1 cellular context compared by ENCODE assay signal in the genomic region with DNA sequence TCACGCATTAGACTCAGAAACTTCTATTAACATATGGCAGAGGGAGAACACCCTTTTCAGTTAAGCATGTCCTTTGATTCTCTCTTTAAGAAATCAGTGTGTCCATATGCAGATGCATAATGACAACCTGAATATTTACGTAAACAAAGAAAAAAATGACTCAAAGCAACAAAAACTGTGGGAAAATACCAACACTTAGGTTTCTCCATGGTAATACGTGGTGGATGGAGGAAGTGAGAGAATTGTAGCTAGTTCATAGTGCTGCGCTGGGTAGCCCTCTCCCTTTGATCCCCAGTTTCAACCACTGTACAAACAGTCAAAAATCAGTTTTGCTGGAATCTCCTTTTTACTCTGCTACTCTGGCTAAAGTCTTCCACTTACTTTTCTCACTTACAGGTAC.
TF ChIP-seq lines count a peak whose summit lies in the region.

No MANE protein-coding gene starts in this region.

TF ChIP-seq in HCT116, 20 proteins besides CTCF, POLR2A, EP300 and RAD21 (continued from another document):
- TF ChIP-seq SRF (IDR thresholded peaks at IDR 0.05; ENCODE audit: low read depth) = no peak
- TF ChIP-seq, protein P1, sequence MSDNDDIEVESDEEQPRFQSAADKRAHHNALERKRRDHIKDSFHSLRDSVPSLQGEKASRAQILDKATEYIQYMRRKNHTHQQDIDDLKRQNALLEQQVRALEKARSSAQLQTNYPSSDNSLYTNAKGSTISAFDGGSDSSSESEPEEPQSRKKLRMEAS (IDR thresholded peaks at IDR 0.05) = no peak
- TF ChIP-seq, protein P2, sequence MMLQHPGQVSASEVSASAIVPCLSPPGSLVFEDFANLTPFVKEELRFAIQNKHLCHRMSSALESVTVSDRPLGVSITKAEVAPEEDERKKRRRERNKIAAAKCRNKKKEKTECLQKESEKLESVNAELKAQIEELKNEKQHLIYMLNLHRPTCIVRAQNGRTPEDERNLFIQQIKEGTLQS (IDR thresholded peaks at IDR 0.05) = no peak
- no peak for TF ChIP-seq EZH2 (IDR thresholded peaks at IDR 0.05)
- no peak for TF ChIP-seq POLR2AphosphoS5 (IDR thresholded peaks at IDR 0.05; ENCODE audit: low read depth, low read length)
- TF ChIP-seq ZNF274 (IDR thresholded peaks at IDR 0.05; ENCODE audit: low read depth, low read length) = no peak
- TF ChIP-seq, protein P3, sequence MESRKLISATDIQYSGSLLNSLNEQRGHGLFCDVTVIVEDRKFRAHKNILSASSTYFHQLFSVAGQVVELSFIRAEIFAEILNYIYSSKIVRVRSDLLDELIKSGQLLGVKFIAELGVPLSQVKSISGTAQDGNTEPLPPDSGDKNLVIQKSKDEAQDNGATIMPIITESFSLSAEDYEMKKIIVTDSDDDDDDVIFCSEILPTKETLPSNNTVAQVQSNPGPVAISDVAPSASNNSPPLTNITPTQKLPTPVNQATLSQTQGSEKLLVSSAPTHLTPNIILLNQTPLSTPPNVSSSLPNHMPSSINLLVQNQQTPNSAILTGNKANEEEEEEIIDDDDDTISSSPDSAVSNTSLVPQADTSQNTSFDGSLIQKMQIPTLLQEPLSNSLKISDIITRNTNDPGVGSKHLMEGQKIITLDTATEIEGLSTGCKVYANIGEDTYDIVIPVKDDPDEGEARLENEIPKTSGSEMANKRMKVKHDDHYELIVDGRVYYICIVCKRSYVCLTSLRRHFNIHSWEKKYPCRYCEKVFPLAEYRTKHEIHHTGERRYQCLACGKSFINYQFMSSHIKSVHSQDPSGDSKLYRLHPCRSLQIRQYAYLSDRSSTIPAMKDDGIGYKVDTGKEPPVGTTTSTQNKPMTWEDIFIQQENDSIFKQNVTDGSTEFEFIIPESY (IDR thresholded peaks at IDR 0.05; ENCODE audit: extremely low read depth, insufficient replicate concordance, low read length) = no peak
